ENCODE assay signal across 1 cellular context in genomic region chr4:89486042-89486441, GRCh38.
TF ChIP-seq lines count a peak whose summit lies in the region.

No MANE protein-coding gene starts in this region.

TF ChIP-seq in H1, 55 proteins besides CTCF, POLR2A, EP300 and RAD21 (continued from another document):
- TF ChIP-seq MAFK (IDR thresholded peaks at IDR 0.05; ENCODE audit: low read depth, low read length) (no peak), SIRT6 (IDR thresholded peaks at IDR 0.05; ENCODE audit: low read length) (no peak)
